In the genomic region with DNA sequence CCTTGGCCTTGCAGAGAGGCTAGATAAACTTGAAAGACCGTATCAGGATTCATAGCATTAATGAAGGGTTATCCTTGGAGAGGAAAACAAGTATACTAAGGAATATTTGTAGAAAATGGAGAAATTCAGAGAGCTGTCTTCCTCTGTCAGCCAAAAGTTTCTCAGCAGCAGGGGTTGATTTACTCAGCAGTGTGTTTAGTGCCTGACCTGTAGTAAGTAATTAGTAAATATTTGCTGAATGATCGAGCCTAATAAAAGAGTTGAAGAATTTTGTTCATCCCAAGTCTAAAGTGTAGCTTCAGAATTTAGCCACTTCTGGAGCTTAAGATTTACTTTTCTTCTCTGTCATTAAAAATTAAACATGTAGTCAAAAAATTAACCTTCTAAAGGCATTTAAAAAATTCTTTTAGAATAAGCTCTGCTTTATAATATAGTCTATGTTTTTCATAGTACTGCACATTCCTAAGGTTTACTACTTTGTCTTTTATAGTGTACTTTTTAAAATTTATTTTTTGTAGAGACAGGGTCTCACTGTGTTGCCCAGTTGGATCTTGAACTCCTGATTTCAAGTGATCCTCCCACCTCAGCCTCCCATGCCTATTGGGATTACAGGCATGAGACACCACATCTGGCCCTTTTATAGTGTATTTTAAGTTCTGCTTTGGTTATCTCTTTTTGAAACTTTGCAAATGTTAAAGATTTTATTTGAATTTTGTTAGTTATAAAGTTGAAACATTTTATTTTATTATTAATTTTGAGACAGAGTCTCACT, we compare ENCODE assay signal across 20 cellular contexts.
"Had no signal": no experiment of that assay in that cellular context is flagged by ENCODE, and none has a peak within 500 bp of the region (broad histone marks: within the 10 kb centered on the region; RNA-seq: fewer than 3 reads in every experiment).

No MANE protein-coding gene starts in this region.

- ATAC-seq: effector memory CD8-positive, alpha-beta T cell; naive thymus-derived CD4-positive, alpha-beta T cell; stimulated activated effector memory CD8-positive, alpha-beta T cell treated with anti-CD3 and anti-CD28 coated beads, Interleukin-12 subunit alpha, Interleukin-12 subunit beta, amount 100 ng/mL, for 72 hours had no signal

- H3K36me3 ChIP-seq: neural progenitor cell, thyroid gland, vagina had no signal

- H3K4me2 ChIP-seq: neural progenitor cell had no signal

- H3K9ac ChIP-seq: neural progenitor cell, parathyroid adenoma had no signal

- H3K79me2 ChIP-seq: parathyroid adenoma had no signal

- DNase-seq: cortex of kidney; effector memory CD8-positive, alpha-beta T cell; hypothalamus; immature natural killer cell; mesendoderm; midbrain; naive thymus-derived CD4-positive, alpha-beta T cell; sigmoid colon; stimulated activated CD4-positive, alpha-beta T cell treated with anti-CD3 and anti-CD28 coated beads, Interleukin-2, amount 100 ng/mL, for 24 hours; stimulated activated CD4-positive, alpha-beta T cell treated with anti-CD3 and anti-CD28 coated beads, Interleukin-4, amount 100 ng/mL, for 24 hours; stimulated activated naive CD4-positive, alpha-beta T cell treated with Interleukin-2 at 50 U/mL for 16 hours; stomach; thyroid gland; trophoblast cell had no signal

- FAIRE-seq: keratinocyte had no signal

- H3K9me3 ChIP-seq: right atrium auricular region, sigmoid colon, stomach, thyroid gland, vagina had no signal

- H3K27me3 ChIP-seq: neural progenitor cell, right atrium auricular region, sigmoid colon, stomach, thyroid gland, vagina had no signal

- H3K4me1 ChIP-seq: neural progenitor cell, parathyroid adenoma, right atrium auricular region, sigmoid colon, thyroid gland, vagina had no signal

- H3K4me3 ChIP-seq: neural progenitor cell, right atrium auricular region, sigmoid colon, stomach, thyroid gland, vagina had no signal

- H2AFZ ChIP-seq: neural progenitor cell, parathyroid adenoma had no signal

- H3K27ac ChIP-seq: neural progenitor cell, parathyroid adenoma, right atrium auricular region, sigmoid colon, stomach, thyroid gland, vagina had no signal
